9 cellular contexts compared by ENCODE assay signal in genomic region chr6:136751478-136751956, GRCh38. TPM values are rescaled to one million over a fixed set of nuclear protein-coding genes. Genes with fewer than 3 reads are reported as not detected.
DNase-seq lines count a peak whose midpoint lies in the region; ATAC-seq, FAIRE-seq and TF ChIP-seq lines count a peak whose summit lies in the region.
"Had no signal": no experiment of that assay in that cellular context is flagged by ENCODE, and none has a peak within 500 bp of the region (broad histone marks: within the 10 kb centered on the region; RNA-seq: fewer than 3 reads in every experiment).

No MANE protein-coding gene starts in this region.

- TF ChIP-seq CTCF in GM12865 (IDR thresholded peaks at IDR 0.05; ENCODE audit: insufficient read depth, low read depth, low read length, missing control alignments) (no peak), K562 (IDR thresholded peaks at IDR 0.05 in 2 of 3, conservative IDR thresholded peaks at IDR 0.05 in 1 of 3; ENCODE audit: insufficient read depth in 2 of 3, low read depth in 1 of 3, low read length in 3 of 3) (no peak), transverse colon (IDR thresholded peaks at IDR 0.05) (no peak)

- H3K36me3 ChIP-seq in K562 (ENCODE audit: control insufficient read depth, insufficient read depth, low read length) (no peaks in the 10 kb centered on the region; the same call in 2 of the 3 replicates), transverse colon (no peaks in the 10 kb centered on the region), H7 (replicated peaks; ENCODE audit: control insufficient read depth, insufficient read depth, low read length) (no peaks in the 10 kb centered on the region)

- no peak for TF ChIP-seq POLR2A in K562 (conservative IDR thresholded peaks at IDR 0.05)
- no peak for TF ChIP-seq POLR2A in transverse colon (IDR thresholded peaks at IDR 0.05)

- ATAC-seq in GM21390 (IDR thresholded peaks at IDR 0.05; ENCODE audit: unreplicated experiment) (peak; percentile 95), HG03565 (IDR thresholded peaks at IDR 0.05; ENCODE audit: unreplicated experiment) (peak; percentile 91), K562 (no peak)

- no peaks in the 10 kb centered on the region for H3K9me3 ChIP-seq in K562 (replicated peaks; ENCODE audit: control insufficient read depth, insufficient read depth, low read depth, low read length)
- H3K9me3 ChIP-seq in transverse colon: no peaks in the 10 kb centered on the region

- no peaks in the 10 kb centered on the region for H3K9me1 ChIP-seq in K562 (ENCODE audit: control insufficient read depth, insufficient read depth, low read length)

- POLR2A ChIA-PET in K562 (lab: Yijun Ruan, JAX): interaction anchor here (0.7 kb wide), 1 partner anchor 23 kb away, joined by 4 read pairs; no protein-coding TSS in a partner anchor

- WGBS in K562 (ENCODE audit: insufficient coverage, low coverage, missing lambda C conversion rate): 32% methylated on average over 5 of the region's 5 CpGs
- 16 to 24% methylated on average over 5 of the region's 5 CpGs for WGBS in transverse colon (ENCODE audit: low coverage in 1 of 2), 2 donors

- CTCF ChIA-PET in K562 (lab: Yijun Ruan, JAX; ENCODE audit: low intra/inter-chr PET ratio): no interaction called here

- BruUV-seq in K562 (replicated peaks; lab: Mats Ljungman, UMichigan): no TSS peak

- H3K27me3 ChIP-seq in K562 (ENCODE audit: control insufficient read depth in 2 of 2, insufficient read depth in 2 of 2, low read length in 2 of 2) (no peaks in the 10 kb centered on the region), transverse colon (no peaks in the 10 kb centered on the region), H7 (ENCODE audit: control insufficient read depth, insufficient read depth, low read length) (no peaks in the 10 kb centered on the region)

- no peak overlapping the region for H3K27ac ChIP-seq in K562 (ENCODE audit: extremely low read depth, low read depth, low read length)
- peak overlapping the region; percentile 62 to 79 (median 76) for H3K27ac ChIP-seq in transverse colon
- H3K27ac ChIP-seq: epithelial cell of prostate had no signal

- H2AFZ ChIP-seq in K562 (ENCODE audit: low read depth, low read length): no peak overlapping the region

- TF ChIP-seq RAD21 in K562 (CRISPR knock-in tag; conservative IDR thresholded peaks at IDR 0.05 in 1 of 2, IDR thresholded peaks at IDR 0.05 in 1 of 2): no peak

- in situ Hi-C loops in K562 (cut with MboI) (no loop called here), transverse colon (cut with MboI; ENCODE audit: low pct_ligation_motif_present in 1 of 4, low pct_unique_long_range_greater_than_20kb in 1 of 4, low sequenced_read_pairs in 3 of 4) (no loop called here)

- peaks cover 80% of the 10 kb centered on the region for H3K79me2 ChIP-seq in K562 (ENCODE audit: control insufficient read depth, insufficient read depth, low read length)

- no peak overlapping the region for H3K9ac ChIP-seq in K562 (ENCODE audit: insufficient read depth in 1 of 2, low read depth in 2 of 2, low read length in 2 of 2)

- peak overlapping the region; percentile 41 for H3K4me3 ChIP-seq in GM12865 (ENCODE audit: low read depth, low read length)
- no peak overlapping the region for H3K4me3 ChIP-seq in K562
- H3K4me3 ChIP-seq in transverse colon: peak overlapping the region in 2 of 4 donors; percentile 12 to 33
- no peak overlapping the region for H3K4me3 ChIP-seq in H7 (ENCODE audit: insufficient read depth, low read depth, low read length)

- intact Hi-C loops in K562 (cut with micrococcal nuclease) (no loop called here), transverse colon (cut with DNase I; ENCODE audit: low total_unique reads) (no loop called here)

- 0 out of 2 replicates have a peak overlapping the region, but pooled peaks have one; percentile 1 for H3K4me2 ChIP-seq in K562 (ENCODE audit: insufficient read depth, low read length)

- 0 out of 2 replicates have a peak, but pooled peaks cover 3% of the 10 kb centered on the region for H4K20me1 ChIP-seq in K562 (replicated peaks; ENCODE audit: control insufficient read depth, insufficient read depth, low read length)

- no peak for TF ChIP-seq EP300 in K562 (IDR thresholded peaks at IDR 0.05; ENCODE audit: low read length)
- no peak for TF ChIP-seq EP300 in transverse colon (IDR thresholded peaks at IDR 0.05; ENCODE audit: low read depth)

- DNase-seq in GM12865 (ENCODE audit: low read depth): peak; percentile 94
- DNase-seq in K562 (ENCODE audit: extremely low read depth in 1 of 4, low spot score in 3 of 4): no peak
- DNase-seq in transverse colon: peak; percentile 31
- no peak for DNase-seq in UCSD-AML1 (lab: John Stamatoyannopoulos, UW; ENCODE audit: unreplicated experiment)
- no peak for DNase-seq in H7
- no peak for DNase-seq in germinal center (ENCODE audit: low spot score)

- FAIRE-seq in K562 (lab: Jason Lieb, UNC): no peak

- H3K4me1 ChIP-seq in K562 (replicated peaks in 1 of 2; ENCODE audit: control insufficient read depth in 2 of 2, insufficient read depth in 2 of 2, low read length in 2 of 2): peaks cover 22 to 45% of the 10 kb centered on the region in 2 experiments
- peaks cover 21 to 35% (median 31%) of the 10 kb centered on the region in 4 donors for H3K4me1 ChIP-seq in transverse colon

TF ChIP-seq in K562, 482 proteins besides CTCF, POLR2A, EP300 and RAD21 (continues in another document):
- peak; percentile 85 for TF ChIP-seq MEIS2 (IDR thresholded peaks at IDR 0.05; ENCODE audit: partially characterized antibody)
- TF ChIP-seq ZNF398 (CRISPR knock-in tag; IDR thresholded peaks at IDR 0.05): no peak
- TF ChIP-seq CBX2 (IDR thresholded peaks at IDR 0.05; ENCODE audit: insufficient read depth, low read length, poor library complexity, severe bottlenecking): no peak
- 0 out of 2 replicates have a peak, but pooled peaks have one; percentile 28 for TF ChIP-seq PBX2 (CRISPR knock-in tag; IDR thresholded peaks at IDR 0.05; ENCODE audit: low read depth)
- TF ChIP-seq PBX2 (tag; conservative IDR thresholded peaks at IDR 0.05; ENCODE audit: low read depth): peak; percentile 70

RNA-seq across cellular contexts. Expression of gene MAP3K5, which starts 40.8 kb away (rescaled TPM):
- total RNA-seq in K562 (2011; cell fraction: chromatin; rRNA removed; ENCODE audit: low replicate concordance): 17.0 and 33.7 TPM in 2 replicates
- total RNA-seq in K562 (2011; cell fraction: nucleolus; rRNA removed): 7.8 and 10.1 TPM in 2 replicates
- 10.5 and 10.6 TPM in 2 replicates for total RNA-seq in K562 (2011; cell fraction: nucleoplasm; rRNA removed)
- 10.4 and 11.6 TPM in 2 replicates for total RNA-seq in K562 (2014; rRNA removed)
- total RNA-seq in K562 (2014; rRNA removed; fragmentation: Illumina TruSeq; extraction: Trizol): 12.7 and 15.3 TPM in 2 replicates
- total RNA-seq in K562 (2015; rRNA removed; fragmentation: Illumina TruSeq; extraction: Trizol): 9.2 and 9.9 TPM in 2 replicates
- total RNA-seq in K562 (2021): 11.7 and 13.0 TPM in 2 replicates
- polyA plus RNA-seq in K562 (2011; rRNA removed): 7.9 and 9.1 TPM in 2 replicates
- polyA plus RNA-seq in K562 (2011; cell fraction: cytosol; rRNA removed): 2.1 and 3.6 TPM in 2 replicates
- polyA plus RNA-seq in K562 (2011; cell fraction: nucleus; rRNA removed): 6.2 and 8.7 TPM in 2 replicates
- polyA plus RNA-seq in K562 (2012): 6.6 and 6.7 TPM in 2 replicates
- 8.6 and 10.4 TPM in 2 replicates for polyA plus RNA-seq in K562 (2014; fragmentation: Illumina TruSeq; extraction: Trizol)
- 1 to 10 TPM; 2.2 to 3.3 TPM for polyA plus RNA-seq in K562 (2014; fragmentation: Nextera tagmentation; extraction: Ambion mirVana)
- 6.9 and 7.3 TPM in 2 replicates for polyA plus RNA-seq in K562 (2014; rRNA removed)
- 13.9 and 23.8 TPM in 2 replicates for polyA minus RNA-seq in K562 (2011; rRNA and poly(A)+ RNA removed)
- 5.1 and 5.8 TPM in 2 replicates for polyA minus RNA-seq in K562 (2011; cell fraction: cytosol; rRNA and poly(A)+ RNA removed)
- 9.0 and 19.5 TPM in 2 replicates for polyA minus RNA-seq in K562 (2011; cell fraction: nucleus; rRNA and poly(A)+ RNA removed)
- 10 to 100 TPM; 16.2 to 52.7 (median 34.8) TPM for total RNA-seq in transverse colon
- 0.59 and 1.3 TPM in 2 replicates for total RNA-seq in H7 (2014; rRNA removed; shearing (Covaris generic))

Comparison
In these comparisons a context has a peak if more than half of its experiments do, and no peak if none do; other contexts are left out.
1. DNase-seq: peak in GM12865 (single experiment) and transverse colon (single experiment); none in K562 (0 of 4), UCSD-AML1 (single experiment), H7 (single experiment) and germinal center (single experiment).